1 cellular context compared by ENCODE assay signal in the genomic region with DNA sequence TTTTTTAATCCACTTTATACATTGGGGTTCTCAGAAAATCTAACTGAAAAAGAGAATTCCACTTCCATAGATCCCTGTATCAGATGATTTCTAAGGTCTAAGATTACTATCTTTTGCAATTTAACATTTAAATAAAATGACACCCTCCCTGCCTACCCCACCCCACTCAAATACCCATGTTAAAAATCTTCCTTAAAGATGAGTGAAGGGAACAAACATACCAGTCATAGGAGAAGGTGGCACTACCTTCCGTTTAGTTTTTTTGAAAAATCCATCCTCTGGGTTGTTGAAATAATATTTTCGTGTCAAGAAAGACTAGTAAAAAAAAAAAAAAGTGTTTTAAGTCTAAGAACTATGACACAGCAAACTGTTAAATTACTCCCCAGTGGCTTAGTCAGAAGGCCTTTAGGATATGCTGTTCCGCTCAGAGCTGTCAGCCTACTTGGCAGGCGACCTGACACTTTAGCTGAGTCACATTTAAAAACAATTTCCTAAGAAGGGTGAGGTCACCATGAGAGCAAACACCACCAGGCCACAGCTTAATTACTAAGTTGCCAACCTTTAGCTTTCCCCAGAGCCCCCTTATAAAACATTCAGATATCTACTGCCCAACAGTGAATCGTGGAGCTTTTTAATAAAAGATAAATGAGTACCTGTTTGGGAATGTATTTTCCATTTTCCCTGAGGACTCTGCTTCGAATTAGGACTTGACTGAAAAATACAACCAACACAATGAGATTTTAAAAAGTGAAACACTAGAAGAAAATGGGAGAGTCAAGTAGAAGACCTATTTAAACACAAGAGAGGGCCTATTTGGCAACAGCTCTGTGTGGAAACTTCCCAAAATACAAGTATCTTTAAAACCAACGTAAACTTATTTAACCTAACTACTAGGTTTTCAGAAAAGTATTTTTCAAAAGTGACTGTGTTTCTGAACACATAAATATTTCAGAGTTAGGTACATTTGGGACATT.
TF ChIP-seq lines count a peak whose summit lies in the region.

No MANE protein-coding gene starts in this region.

TF ChIP-seq in HepG2, 621 proteins besides CTCF, POLR2A, EP300 and RAD21 (continued from another document and continues in another):
- no peak for TF ChIP-seq ZNF710 (CRISPR knock-in tag; IDR thresholded peaks at IDR 0.05; ENCODE audit: borderline replicate concordance)
- peak; percentile 12; the same call in 1 of the 2 replicates for TF ChIP-seq ATF7 (IDR thresholded peaks at IDR 0.05)
- TF ChIP-seq ATF7 (CRISPR knock-in tag; IDR thresholded peaks at IDR 0.05): no peak
- TF ChIP-seq, protein P1, sequence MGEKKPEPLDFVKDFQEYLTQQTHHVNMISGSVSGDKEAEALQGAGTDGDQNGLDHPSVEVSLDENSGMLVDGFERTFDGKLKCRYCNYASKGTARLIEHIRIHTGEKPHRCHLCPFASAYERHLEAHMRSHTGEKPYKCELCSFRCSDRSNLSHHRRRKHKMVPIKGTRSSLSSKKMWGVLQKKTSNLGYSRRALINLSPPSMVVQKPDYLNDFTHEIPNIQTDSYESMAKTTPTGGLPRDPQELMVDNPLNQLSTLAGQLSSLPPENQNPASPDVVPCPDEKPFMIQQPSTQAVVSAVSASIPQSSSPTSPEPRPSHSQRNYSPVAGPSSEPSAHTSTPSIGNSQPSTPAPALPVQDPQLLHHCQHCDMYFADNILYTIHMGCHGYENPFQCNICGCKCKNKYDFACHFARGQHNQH (CRISPR knock-in tag; IDR thresholded peaks at IDR 0.05): peak; percentile 33; the same call in 1 of the 2 replicates
- peak; percentile 67; the same call in 1 of the 3 replicates for TF ChIP-seq MXI1 (IDR thresholded peaks at IDR 0.05; ENCODE audit: borderline replicate concordance, low read depth, low read length)
- no peak for TF ChIP-seq PHF20 (CRISPR knock-in tag; IDR thresholded peaks at IDR 0.05)
- no peak for TF ChIP-seq ZNF232 (CRISPR knock-in tag; IDR thresholded peaks at IDR 0.05; ENCODE audit: borderline replicate concordance)
- no peak for TF ChIP-seq HDAC6 (IDR thresholded peaks at IDR 0.05; ENCODE audit: low read depth, low read length)
- no peak for TF ChIP-seq ZZZ3 (CRISPR knock-in tag; IDR thresholded peaks at IDR 0.05; ENCODE audit: borderline replicate concordance)
- TF ChIP-seq FOXA3 (CRISPR knock-in tag; IDR thresholded peaks at IDR 0.05): 0 out of 2 replicates have a peak, but pooled peaks have one; percentile 47
- TF ChIP-seq IRF2 (CRISPR knock-in tag; IDR thresholded peaks at IDR 0.05): 0 out of 2 replicates have a peak, but pooled peaks have one; percentile 28
- peak; percentile 92 for TF ChIP-seq NFE2L2 (IDR thresholded peaks at IDR 0.05; ENCODE audit: low read length)
- TF ChIP-seq GATAD2A (CRISPR knock-in tag; IDR thresholded peaks at IDR 0.05): peak; percentile 62
- peak; percentile 72 for TF ChIP-seq ARID5B (CRISPR knock-in tag; IDR thresholded peaks at IDR 0.05)
- TF ChIP-seq, protein P2, sequence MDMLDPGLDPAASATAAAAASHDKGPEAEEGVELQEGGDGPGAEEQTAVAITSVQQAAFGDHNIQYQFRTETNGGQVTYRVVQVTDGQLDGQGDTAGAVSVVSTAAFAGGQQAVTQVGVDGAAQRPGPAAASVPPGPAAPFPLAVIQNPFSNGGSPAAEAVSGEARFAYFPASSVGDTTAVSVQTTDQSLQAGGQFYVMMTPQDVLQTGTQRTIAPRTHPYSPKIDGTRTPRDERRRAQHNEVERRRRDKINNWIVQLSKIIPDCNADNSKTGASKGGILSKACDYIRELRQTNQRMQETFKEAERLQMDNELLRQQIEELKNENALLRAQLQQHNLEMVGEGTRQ (IDR thresholded peaks at IDR 0.05; ENCODE audit: low read depth, low read length): no peak
- TF ChIP-seq, protein P2 (CRISPR knock-in tag; IDR thresholded peaks at IDR 0.05; ENCODE audit: borderline replicate concordance): no peak
- peak; percentile 92 for TF ChIP-seq ATF3 (CRISPR knock-in tag; IDR thresholded peaks at IDR 0.05)
- no peak for TF ChIP-seq GABPB1 (CRISPR knock-in tag; IDR thresholded peaks at IDR 0.05)
- no peak for TF ChIP-seq ZNF101 (CRISPR knock-in tag; IDR thresholded peaks at IDR 0.05; ENCODE audit: borderline replicate concordance, low read depth)
- peak; percentile 87; the same call in 1 of the 2 replicates for TF ChIP-seq JUN (CRISPR knock-in tag; IDR thresholded peaks at IDR 0.05)
- TF ChIP-seq SOX5 (CRISPR knock-in tag; IDR thresholded peaks at IDR 0.05; ENCODE audit: borderline replicate concordance): no peak
- no peak for TF ChIP-seq SOX13 (IDR thresholded peaks at IDR 0.05)
- peak in 1 of 2 experiments; percentile 17; a peak in 1 of 4 replicates for TF ChIP-seq SOX13 (CRISPR knock-in tag; conservative IDR thresholded peaks at IDR 0.05 in 1 of 2, IDR thresholded peaks at IDR 0.05 in 1 of 2)
- TF ChIP-seq MIER3 (CRISPR knock-in tag; IDR thresholded peaks at IDR 0.05; ENCODE audit: borderline replicate concordance): peak; percentile 44; the same call in 1 of the 2 replicates
- TF ChIP-seq MAFF (IDR thresholded peaks at IDR 0.05; ENCODE audit: low read depth, low read length): peak; percentile 84
- TF ChIP-seq MAFG (CRISPR knock-in tag; IDR thresholded peaks at IDR 0.05): peak; percentile 82
- TF ChIP-seq ZNF558 (CRISPR knock-in tag; IDR thresholded peaks at IDR 0.05; ENCODE audit: borderline replicate concordance): no peak
- TF ChIP-seq ZNF253 (CRISPR knock-in tag; IDR thresholded peaks at IDR 0.05; ENCODE audit: borderline replicate concordance): no peak
- no peak for TF ChIP-seq ZNF691 (CRISPR knock-in tag; IDR thresholded peaks at IDR 0.05; ENCODE audit: borderline replicate concordance, low read depth)
- TF ChIP-seq DPF2 (CRISPR knock-in tag; IDR thresholded peaks at IDR 0.05; ENCODE audit: borderline replicate concordance, low read depth): no peak
- TF ChIP-seq, protein P3, sequence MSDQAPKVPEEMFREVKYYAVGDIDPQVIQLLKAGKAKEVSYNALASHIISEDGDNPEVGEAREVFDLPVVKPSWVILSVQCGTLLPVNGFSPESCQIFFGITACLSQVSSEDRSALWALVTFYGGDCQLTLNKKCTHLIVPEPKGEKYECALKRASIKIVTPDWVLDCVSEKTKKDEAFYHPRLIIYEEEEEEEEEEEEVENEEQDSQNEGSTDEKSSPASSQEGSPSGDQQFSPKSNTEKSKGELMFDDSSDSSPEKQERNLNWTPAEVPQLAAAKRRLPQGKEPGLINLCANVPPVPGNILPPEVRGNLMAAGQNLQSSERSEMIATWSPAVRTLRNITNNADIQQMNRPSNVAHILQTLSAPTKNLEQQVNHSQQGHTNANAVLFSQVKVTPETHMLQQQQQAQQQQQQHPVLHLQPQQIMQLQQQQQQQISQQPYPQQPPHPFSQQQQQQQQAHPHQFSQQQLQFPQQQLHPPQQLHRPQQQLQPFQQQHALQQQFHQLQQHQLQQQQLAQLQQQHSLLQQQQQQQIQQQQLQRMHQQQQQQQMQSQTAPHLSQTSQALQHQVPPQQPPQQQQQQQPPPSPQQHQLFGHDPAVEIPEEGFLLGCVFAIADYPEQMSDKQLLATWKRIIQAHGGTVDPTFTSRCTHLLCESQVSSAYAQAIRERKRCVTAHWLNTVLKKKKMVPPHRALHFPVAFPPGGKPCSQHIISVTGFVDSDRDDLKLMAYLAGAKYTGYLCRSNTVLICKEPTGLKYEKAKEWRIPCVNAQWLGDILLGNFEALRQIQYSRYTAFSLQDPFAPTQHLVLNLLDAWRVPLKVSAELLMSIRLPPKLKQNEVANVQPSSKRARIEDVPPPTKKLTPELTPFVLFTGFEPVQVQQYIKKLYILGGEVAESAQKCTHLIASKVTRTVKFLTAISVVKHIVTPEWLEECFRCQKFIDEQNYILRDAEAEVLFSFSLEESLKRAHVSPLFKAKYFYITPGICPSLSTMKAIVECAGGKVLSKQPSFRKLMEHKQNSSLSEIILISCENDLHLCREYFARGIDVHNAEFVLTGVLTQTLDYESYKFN (CRISPR knock-in tag; conservative IDR thresholded peaks at IDR 0.05): peak; percentile 28; the same call in 1 of the 2 replicates
- TF ChIP-seq TBX2 (CRISPR knock-in tag; IDR thresholded peaks at IDR 0.05; ENCODE audit: borderline replicate concordance): peak; percentile 26; the same call in 1 of the 2 replicates
- TF ChIP-seq FOXA1 (IDR thresholded peaks at IDR 0.05): no peak
- TF ChIP-seq FOXA1 (CRISPR knock-in tag; IDR thresholded peaks at IDR 0.05): peak; percentile 29; the same call in 1 of the 2 replicates
- TF ChIP-seq KAT8 (CRISPR knock-in tag; IDR thresholded peaks at IDR 0.05): 0 out of 2 replicates have a peak, but pooled peaks have one; percentile 34
- TF ChIP-seq, protein P4, sequence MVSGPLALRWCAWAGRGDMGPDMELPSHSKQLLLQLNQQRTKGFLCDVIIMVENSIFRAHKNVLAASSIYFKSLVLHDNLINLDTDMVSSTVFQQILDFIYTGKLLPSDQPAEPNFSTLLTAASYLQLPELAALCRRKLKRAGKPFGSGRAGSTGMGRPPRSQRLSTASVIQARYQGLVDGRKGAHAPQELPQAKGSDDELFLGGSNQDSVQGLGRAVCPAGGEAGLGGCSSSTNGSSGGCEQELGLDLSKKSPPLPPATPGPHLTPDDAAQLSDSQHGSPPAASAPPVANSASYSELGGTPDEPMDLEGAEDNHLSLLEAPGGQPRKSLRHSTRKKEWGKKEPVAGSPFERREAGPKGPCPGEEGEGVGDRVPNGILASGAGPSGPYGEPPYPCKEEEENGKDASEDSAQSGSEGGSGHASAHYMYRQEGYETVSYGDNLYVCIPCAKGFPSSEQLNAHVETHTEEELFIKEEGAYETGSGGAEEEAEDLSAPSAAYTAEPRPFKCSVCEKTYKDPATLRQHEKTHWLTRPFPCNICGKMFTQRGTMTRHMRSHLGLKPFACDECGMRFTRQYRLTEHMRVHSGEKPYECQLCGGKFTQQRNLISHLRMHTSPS (CRISPR knock-in tag; IDR thresholded peaks at IDR 0.05; ENCODE audit: low read depth): no peak
- 0 out of 2 replicates have a peak, but pooled peaks have one; percentile 35 for TF ChIP-seq ZNF614 (CRISPR knock-in tag; IDR thresholded peaks at IDR 0.05; ENCODE audit: borderline replicate concordance)
- peak; percentile 30; the same call in 1 of the 2 replicates for TF ChIP-seq RXRB (CRISPR knock-in tag; IDR thresholded peaks at IDR 0.05; ENCODE audit: borderline replicate concordance)
- no peak for TF ChIP-seq EHMT2 (IDR thresholded peaks at IDR 0.05; ENCODE audit: borderline replicate concordance, low read depth, low read length)
- no peak for TF ChIP-seq NR2F6 (IDR thresholded peaks at IDR 0.05)
- TF ChIP-seq NR2F6 (CRISPR knock-in tag; IDR thresholded peaks at IDR 0.05): 0 out of 2 replicates have a peak, but pooled peaks have one; percentile 24
- TF ChIP-seq KLF6 (CRISPR knock-in tag; IDR thresholded peaks at IDR 0.05): 0 out of 2 replicates have a peak, but pooled peaks have one; percentile 13
